8 cellular contexts compared by ENCODE assay signal in the genomic region with DNA sequence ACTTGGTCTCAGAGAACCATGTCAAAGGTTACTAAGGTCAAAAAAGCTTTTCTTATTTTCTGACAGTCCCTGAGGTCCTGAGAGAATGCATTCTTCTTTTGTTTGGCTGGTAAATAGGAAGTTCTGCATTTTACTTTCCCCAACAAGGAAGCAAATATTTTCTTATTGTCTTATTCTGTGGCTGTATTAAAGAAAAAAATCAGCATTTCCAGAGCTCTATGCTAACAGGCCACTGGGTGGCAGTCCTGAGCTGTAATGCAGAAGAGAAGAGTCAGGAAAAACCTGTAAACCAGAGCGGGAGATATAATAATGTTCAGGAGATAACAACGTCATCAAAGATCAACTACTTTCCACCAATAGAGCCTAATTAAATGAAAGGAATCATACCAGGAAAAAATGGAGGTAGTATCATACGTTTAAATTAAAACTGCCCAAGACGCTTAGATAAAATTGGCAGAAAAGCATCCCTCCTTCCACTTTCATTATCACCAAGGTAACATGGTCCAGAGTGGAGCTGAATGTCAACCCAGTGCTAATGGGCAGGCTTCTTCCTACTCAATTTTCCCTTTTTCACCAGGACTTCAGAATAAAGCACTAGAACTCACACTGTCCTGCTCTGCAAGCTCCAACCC. TPM values are rescaled to one million over a fixed set of nuclear protein-coding genes. Genes with fewer than 3 reads are reported as not detected.
A peak's percentile ranks its signal among the peaks of the same experiment; 100 is the strongest.
DNase-seq lines count a peak whose midpoint lies in the region; ATAC-seq, FAIRE-seq and TF ChIP-seq lines count a peak whose summit lies in the region.

No MANE protein-coding gene starts in this region.

- peak; percentile 85 for FAIRE-seq in pancreas (lab: Jason Lieb, UNC)

- H3K4me1 ChIP-seq in foreskin keratinocyte, result peaks cover 17% of the 10 kb centered on the region
- H3K4me1 ChIP-seq in pancreas, result peaks cover 7 to 28% (median 16%) of the 10 kb centered on the region in 3 donors
- peaks cover 8 to 31% of the 10 kb centered on the region in 2 donors for H3K4me1 ChIP-seq in thyroid gland

- no peaks in the 10 kb centered on the region for H3K36me3 ChIP-seq in GM06990 (ENCODE audit: control insufficient read depth, insufficient read depth, low read length)
- no peaks in the 10 kb centered on the region for H3K36me3 ChIP-seq in pancreas
- no peaks in the 10 kb centered on the region for H3K36me3 ChIP-seq in thyroid gland

- WGBS in pancreas, 2 donors, result 6 to 11% methylated on average over 4 of the region's 4 CpGs
- 7 to 15% methylated on average over 4 of the region's 4 CpGs for WGBS in thyroid gland, 2 donors

- H3K9me3 ChIP-seq in pancreas (no peaks in the 10 kb centered on the region), thyroid gland (no peaks in the 10 kb centered on the region)

- H3K27ac ChIP-seq in foreskin keratinocyte, result no peak overlapping the region
- no peak overlapping the region for H3K27ac ChIP-seq in pancreas
- peak overlapping the region in 1 of 3 donors; percentile 27 for H3K27ac ChIP-seq in thyroid gland

- ATAC-seq in foreskin keratinocyte (peak; percentile 56), pancreas (peak; percentile 61 to 89 (median 80)), GM18909 (IDR thresholded peaks at IDR 0.05; ENCODE audit: poor library complexity, unreplicated experiment) (no peak)

- no peaks in the 10 kb centered on the region for H3K27me3 ChIP-seq in GM06990 (replicated peaks; ENCODE audit: control insufficient read depth, insufficient read depth, low read length)
- no peaks in the 10 kb centered on the region for H3K27me3 ChIP-seq in foreskin keratinocyte
- H3K27me3 ChIP-seq in pancreas, result no peaks in the 10 kb centered on the region
- H3K27me3 ChIP-seq in thyroid gland, result no peaks in the 10 kb centered on the region

- peak; percentile 24 for DNase-seq in GM06990 (ENCODE audit: extremely low read depth, insufficient read length)
- DNase-seq in M059J (ENCODE audit: low read depth), result peak; percentile 83
- peak; percentile 38 to 52 for DNase-seq in SHP77 (lab: John Stamatoyannopoulos, UW)
- peak; percentile 39 for DNase-seq in activated T-helper 9 cell treated with anti-CD3 and anti-CD28 coated beads, Interleukin-2, amount 50 U/mL, for 16 hours (ENCODE audit: low read depth)
- DNase-seq in foreskin keratinocyte, result peak in 1 of 2 donors; percentile 53
- DNase-seq in pancreas, result peak in 5 of 6 donors; percentile 41 to 76 (median 63)
- peak; percentile 60 to 81 for DNase-seq in thyroid gland

- no peak for TF ChIP-seq POLR2A in thyroid gland (IDR thresholded peaks at IDR 0.05)

- intact Hi-C loops in pancreas (cut with DNase I), result no loop called here
- intact Hi-C loops in thyroid gland (cut with DNase I), result loop anchor here (10.0 kb wide), 1 partner anchor 331 kb away; no protein-coding TSS in a partner anchor

- peak overlapping the region; percentile 8; the same call in 1 of the 2 replicates for H3K4me3 ChIP-seq in GM06990 (replicated peaks; ENCODE audit: low read depth, low read length)
- H3K4me3 ChIP-seq in pancreas, result peak overlapping the region in 1 of 4 donors; percentile 19
- no peak overlapping the region for H3K4me3 ChIP-seq in thyroid gland (replicated peaks in 1 of 3)

- TF ChIP-seq CTCF in GM06990 (IDR thresholded peaks at IDR 0.05; ENCODE audit: insufficient read depth, low read length, poor library complexity, severe bottlenecking), result peak; percentile 87
- peak; percentile 98 for TF ChIP-seq CTCF in foreskin keratinocyte (conservative IDR thresholded peaks at IDR 0.05)
- TF ChIP-seq CTCF in pancreas (IDR thresholded peaks at IDR 0.05), result peak; percentile 42 to 92 (median 58)
- TF ChIP-seq CTCF in thyroid gland (IDR thresholded peaks at IDR 0.05), result peak; percentile 78 to 92 (median 88)

RNA-seq across cellular contexts. Expression of a gene that starts 55.6 kb away (rescaled TPM):
- 13.9 and 20.3 TPM in 2 replicates for total RNA-seq in M059J (2014; rRNA removed; shearing (Covaris generic))
- 24.8 and 25.2 TPM in 2 replicates for total RNA-seq in foreskin keratinocyte
- polyA plus RNA-seq in foreskin keratinocyte, result 12.7 and 13.5 TPM in 2 replicates
- total RNA-seq in pancreas, result 1 to 10 TPM; 6.3 to 9.4 (median 7.8) TPM
- polyA plus RNA-seq in pancreas, result 1 to 10 TPM; 5.9 to 8.8 TPM
- total RNA-seq in thyroid gland, result 10 to 100 TPM; 24.7 to 34.4 (median 30.7) TPM
